ENCODE assay signal across 9 cellular contexts in the genomic region with DNA sequence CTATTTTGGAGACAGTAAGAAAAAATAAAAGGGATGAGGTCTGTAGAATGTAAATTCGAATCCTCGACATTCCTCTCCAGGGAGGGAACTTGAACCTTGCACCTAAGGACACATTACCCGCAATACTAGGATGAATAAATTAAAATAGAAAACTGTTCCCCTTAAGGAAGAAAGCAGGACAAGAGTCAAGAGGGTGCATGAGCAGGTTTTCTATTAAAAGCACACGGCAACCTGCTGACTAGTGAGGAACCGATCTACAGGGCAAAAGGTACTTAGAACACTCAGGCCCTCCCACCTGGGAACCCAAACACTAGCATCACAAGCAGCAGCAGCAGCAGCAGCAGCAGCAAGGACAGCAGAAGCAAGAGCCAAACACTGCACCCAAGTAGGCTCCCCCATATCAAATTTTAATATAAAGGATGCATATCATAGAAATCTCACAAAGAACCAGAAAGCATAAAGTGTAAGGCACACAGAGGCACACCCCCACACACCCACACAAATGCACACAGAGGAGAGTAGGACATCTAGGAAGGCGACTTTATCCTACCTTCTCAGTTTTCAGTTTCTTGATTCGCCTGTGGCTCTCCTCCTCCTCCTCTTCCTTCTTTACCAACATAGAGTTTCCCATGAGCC. TPM values are rescaled to one million over a fixed set of nuclear protein-coding genes. Genes with fewer than 3 reads are reported as not detected.
DNase-seq lines count a peak whose midpoint lies in the region; ATAC-seq, FAIRE-seq and TF ChIP-seq lines count a peak whose summit lies in the region.
"Had no signal": no experiment of that assay in that cellular context is flagged by ENCODE, and none has a peak within 500 bp of the region (broad histone marks: within the 10 kb centered on the region; RNA-seq: fewer than 3 reads in every experiment).

No MANE protein-coding gene starts in this region.

- H3K4me3 ChIP-seq in astrocyte (ENCODE audit: insufficient read depth, low read depth, low read length), result peak overlapping the region; percentile 76
- H3K4me3 ChIP-seq in upper lobe of left lung, result peak overlapping the region; percentile 55 to 66 (median 62)

- H3K4me1 Mint-ChIP-seq in astrocyte (ENCODE audit: low read depth, unreplicated experiment), result peaks cover 8% of the 10 kb centered on the region

- H3K4me3 Mint-ChIP-seq in astrocyte (ENCODE audit: unreplicated experiment), result no peak overlapping the region

- no peak for FAIRE-seq in astrocyte (lab: Jason Lieb, UNC)

- no peak for TF ChIP-seq CTCF in astrocyte (IDR thresholded peaks at IDR 0.05; ENCODE audit: insufficient read depth, low read depth, low read length)
- no peak for TF ChIP-seq CTCF in upper lobe of left lung (IDR thresholded peaks at IDR 0.05)

- no peaks in the 10 kb centered on the region for H3K9me3 Mint-ChIP-seq in astrocyte (ENCODE audit: unreplicated experiment)

- peak overlapping the region; percentile 96 for H3K27ac ChIP-seq in astrocyte (ENCODE audit: low read depth, low read length)
- peak overlapping the region; percentile 81 to 96 (median 91) for H3K27ac ChIP-seq in upper lobe of left lung

- peak in 1 of 4 donors; percentile 52 for TF ChIP-seq EP300 in upper lobe of left lung (IDR thresholded peaks at IDR 0.05)

- H3K36me3 Mint-ChIP-seq in astrocyte (ENCODE audit: low read depth, unreplicated experiment), result no peaks in the 10 kb centered on the region

- H3K36me3 ChIP-seq in astrocyte (ENCODE audit: insufficient read depth, low read length) (no peaks in the 10 kb centered on the region), upper lobe of left lung (no peaks in the 10 kb centered on the region)

- H3K9me3 ChIP-seq in astrocyte (ENCODE audit: insufficient read depth, low read depth, low read length) (no peaks in the 10 kb centered on the region), upper lobe of left lung (no peaks in the 10 kb centered on the region)

- no peak overlapping the region for H3K27ac Mint-ChIP-seq in astrocyte (ENCODE audit: unreplicated experiment)

- DNase-seq in NCI-H2107 treated with DMSO at 0.1 percent for 48 hours (lab: John Stamatoyannopoulos, UW; ENCODE audit: unreplicated experiment), result peak; percentile 62
- DNase-seq in NCI-H2107 (lab: John Stamatoyannopoulos, UW), result no peak
- no peak for DNase-seq in astrocyte (ENCODE audit: low read depth)
- no peak for DNase-seq in left lobe of liver (ENCODE audit: low spot score)
- peak in 1 of 2 donors; percentile 80 for DNase-seq in upper lobe of left lung
- no peak for DNase-seq in KG1 (lab: John Stamatoyannopoulos, UW)
- no peak for DNase-seq in amniotic stem cell (lab: John Stamatoyannopoulos, UW)
- no peak for DNase-seq in stimulated activated CD4-positive, alpha-beta T cell treated with anti-CD3 and anti-CD28 coated beads, Interleukin-2, amount 100 ng/mL, for 48 hours
- DNase-seq: cerebellar nuclear complex had no signal

- H3K4me1 ChIP-seq in astrocyte (ENCODE audit: insufficient read depth, low read length) (peaks cover 32% of the 10 kb centered on the region), upper lobe of left lung (peaks cover 11 to 37% (median 22%) of the 10 kb centered on the region in 4 donors)

- no peaks in the 10 kb centered on the region for H3K27me3 Mint-ChIP-seq in astrocyte (ENCODE audit: low read depth, unreplicated experiment)

- H2AFZ ChIP-seq in astrocyte (ENCODE audit: low read depth, low read length), result peak overlapping the region; percentile 61

- ATAC-seq in left lobe of liver, result peak; percentile 4
- ATAC-seq in upper lobe of left lung (ENCODE audit: low FRiP score in 2 of 2), result peak in 1 of 2 donors; percentile 52

- H3K27me3 ChIP-seq in astrocyte (ENCODE audit: insufficient read depth, low read length), result no peaks in the 10 kb centered on the region
- H3K27me3 ChIP-seq in upper lobe of left lung, result no peaks in the 10 kb centered on the region

- peaks cover 4% of the 10 kb centered on the region for H4K20me1 ChIP-seq in astrocyte (ENCODE audit: insufficient read depth, low read length)

- peak in 2 of 4 donors; percentile 21 to 55 for TF ChIP-seq POLR2A in upper lobe of left lung (IDR thresholded peaks at IDR 0.05)

- peaks cover 62% of the 10 kb centered on the region for H3K79me2 ChIP-seq in astrocyte (ENCODE audit: insufficient read depth, low read length)

- H3K9ac ChIP-seq in astrocyte (ENCODE audit: low read length), result peak overlapping the region; percentile 92

- H3K4me2 ChIP-seq in astrocyte (ENCODE audit: low read length), result peak overlapping the region; percentile 95

- WGBS in upper lobe of left lung, 2 donors, result 18% methylated on average over 7 of the region's 7 CpGs

RNA-seq across cellular contexts. Expression of a gene that starts 2.8 kb away (rescaled TPM):
- total RNA-seq in astrocyte (57.3 and 61.5 TPM in 2 replicates), left lobe of liver (5.0 TPM), upper lobe of left lung (10 to 100 TPM; 21.8 to 54.9 (median 41.7) TPM)
